Comparison of ENCODE assay signal across 10 cellular contexts in the genomic region with DNA sequence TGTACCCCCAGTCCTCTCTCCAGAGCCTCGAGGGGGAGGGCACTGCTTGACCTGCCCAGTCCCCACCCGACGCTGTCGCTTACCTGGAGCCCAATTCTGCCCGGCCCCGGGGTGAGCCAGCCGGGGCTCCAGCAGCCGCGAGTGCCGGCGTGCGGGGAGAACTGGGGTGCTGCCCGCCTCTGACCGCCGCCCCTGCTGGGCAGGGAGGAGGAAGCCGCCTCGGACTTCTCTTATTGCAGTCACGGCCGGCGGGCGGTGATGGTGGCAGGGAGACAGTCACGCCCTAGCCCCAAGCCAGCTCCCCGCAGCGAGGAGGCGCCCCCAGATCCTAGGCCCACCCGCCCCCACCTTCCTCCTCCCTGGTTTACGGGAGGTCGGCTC. TPM values are rescaled to one million over a fixed set of nuclear protein-coding genes. Genes with fewer than 3 reads are reported as not detected.
DNase-seq lines count a peak whose midpoint lies in the region; ATAC-seq, FAIRE-seq and TF ChIP-seq lines count a peak whose summit lies in the region.
"Had no signal": no experiment of that assay in that cellular context is flagged by ENCODE, and none has a peak within 500 bp of the region (broad histone marks: within the 10 kb centered on the region; RNA-seq: fewer than 3 reads in every experiment).

A gene (minus strand): TSS at position 204 of the 381 bp plus-strand sequence. CDS start 11,269 bp downstream, outside the sequence.

- no peak for TF ChIP-seq POLR2A in right lobe of liver (IDR thresholded peaks at IDR 0.05)
- TF ChIP-seq POLR2A in testis (IDR thresholded peaks at IDR 0.05), result no peak

- FAIRE-seq in bronchial epithelial cell (lab: Jason Lieb, UNC) (no peak), D721Med (lab: Jason Lieb, UNC) (no peak)

- DNase-seq in NOMO-1 (lab: John Stamatoyannopoulos, UW; ENCODE audit: unreplicated experiment in 2 of 2) (peak; percentile 24), NOMO-1 treated with DMSO at 0.1 percent for 48 hours (lab: John Stamatoyannopoulos, UW; ENCODE audit: unreplicated experiment) (no peak), bronchial epithelial cell (ENCODE audit: low read depth) (no peak), right lobe of liver (peak in 2 of 3 donors; percentile 62 to 80), testis (no peak), HCEC 1CT (no peak), D721Med (ENCODE audit: insufficient read length, low spot score) (no peak)

- H3K27me3 ChIP-seq in bronchial epithelial cell (ENCODE audit: control insufficient read depth, insufficient read depth, low read length) (peaks cover 5% of the 10 kb centered on the region), right lobe of liver (no peaks in the 10 kb centered on the region), testis (no peaks in the 10 kb centered on the region)

- H3K36me3 ChIP-seq in bronchial epithelial cell (ENCODE audit: control insufficient read depth, insufficient read depth, low read length) (no peaks in the 10 kb centered on the region), right lobe of liver (no peaks in the 10 kb centered on the region), testis (ENCODE audit: low read depth, missing control alignments) (no peaks in the 10 kb centered on the region)

- H3K4me1 ChIP-seq in right lobe of liver, result no peaks in the 10 kb centered on the region
- H3K4me1 ChIP-seq in testis, result peaks cover 5% of the 10 kb centered on the region

- intact Hi-C loops in right lobe of liver (cut with DNase I), result no loop called here
- intact Hi-C loops in testis (cut with DNase I; ENCODE audit: low total_unique reads), result no loop called here

- no peaks in the 10 kb centered on the region for H3K9me3 ChIP-seq in right lobe of liver
- H3K9me3 ChIP-seq in testis, result no peaks in the 10 kb centered on the region

- TF ChIP-seq CTCF in bronchial epithelial cell (IDR thresholded peaks at IDR 0.05; ENCODE audit: insufficient read depth, low read length, severe bottlenecking) (no peak), right lobe of liver (IDR thresholded peaks at IDR 0.05) (peak in 1 of 4 donors; percentile 4), testis (IDR thresholded peaks at IDR 0.05) (no peak), D721Med (IDR thresholded peaks at IDR 0.05; ENCODE audit: insufficient read depth, missing control alignments) (no peak)

- 18% methylated on average over 3 of the region's 28 CpGs for WGBS in right lobe of liver (ENCODE audit: insufficient coverage, low coverage, low lambda C conversion rate, missing lambda C conversion rate)
- WGBS in testis, 2 donors, result 17 to 49% methylated on average over 11 to 28 of the region's 28 CpGs

- ATAC-seq in right lobe of liver (peak; percentile 23 to 47 (median 32)), HG02642 (IDR thresholded peaks at IDR 0.05; ENCODE audit: poor library complexity, unreplicated experiment) (no peak)

- peak within 1 kb of the TSS; percentile 36 to 75 (median 49) for H3K27ac ChIP-seq in right lobe of liver
- peak within 1 kb of the TSS; percentile 34 to 37 for H3K27ac ChIP-seq in testis
- H3K27ac ChIP-seq: 22Rv1 had no signal

- H3K4me3 ChIP-seq in bronchial epithelial cell (ENCODE audit: low read depth, low read length), result peak within 1 kb of the TSS; percentile 22
- H3K4me3 ChIP-seq in right lobe of liver, result peak within 1 kb of the TSS; percentile 26 to 39 (median 33)
- peak within 1 kb of the TSS; percentile 45 to 67 for H3K4me3 ChIP-seq in testis

RNA-seq across cellular contexts. Expression of the gene that starts here (rescaled TPM):
- 0.13 and 1.1 TPM in 2 replicates for total RNA-seq in bronchial epithelial cell
- total RNA-seq in right lobe of liver, result 1 to 10 TPM; 2.5 to 10.0 (median 6.3) TPM
- total RNA-seq in testis, result 10 to 100 TPM in 1 of 2 donors, 1 to 10 TPM in 1; 10.0 to 10.2 TPM
- polyA plus RNA-seq in testis (ENCODE audit: insufficient read depth, low read depth, low replicate concordance), result 5.2 TPM
- total RNA-seq: HT1080 had no signal

Comparison
In these comparisons a context has a peak if more than half of its experiments do, and no peak if none do; other contexts are left out.
1. DNase-seq: peak in NOMO-1 (2 of 2) and right lobe of liver (2 of 3); none in NOMO-1 treated with DMSO at 0.1 percent for 48 hours (single experiment), bronchial epithelial cell (single experiment), testis (single experiment), HCEC 1CT (single experiment) and D721Med (single experiment).
2. Peak in every context shown above with its lines, with median percentiles within 50 percentile points of each other: H3K4me3 ChIP-seq.